In the genomic region with DNA sequence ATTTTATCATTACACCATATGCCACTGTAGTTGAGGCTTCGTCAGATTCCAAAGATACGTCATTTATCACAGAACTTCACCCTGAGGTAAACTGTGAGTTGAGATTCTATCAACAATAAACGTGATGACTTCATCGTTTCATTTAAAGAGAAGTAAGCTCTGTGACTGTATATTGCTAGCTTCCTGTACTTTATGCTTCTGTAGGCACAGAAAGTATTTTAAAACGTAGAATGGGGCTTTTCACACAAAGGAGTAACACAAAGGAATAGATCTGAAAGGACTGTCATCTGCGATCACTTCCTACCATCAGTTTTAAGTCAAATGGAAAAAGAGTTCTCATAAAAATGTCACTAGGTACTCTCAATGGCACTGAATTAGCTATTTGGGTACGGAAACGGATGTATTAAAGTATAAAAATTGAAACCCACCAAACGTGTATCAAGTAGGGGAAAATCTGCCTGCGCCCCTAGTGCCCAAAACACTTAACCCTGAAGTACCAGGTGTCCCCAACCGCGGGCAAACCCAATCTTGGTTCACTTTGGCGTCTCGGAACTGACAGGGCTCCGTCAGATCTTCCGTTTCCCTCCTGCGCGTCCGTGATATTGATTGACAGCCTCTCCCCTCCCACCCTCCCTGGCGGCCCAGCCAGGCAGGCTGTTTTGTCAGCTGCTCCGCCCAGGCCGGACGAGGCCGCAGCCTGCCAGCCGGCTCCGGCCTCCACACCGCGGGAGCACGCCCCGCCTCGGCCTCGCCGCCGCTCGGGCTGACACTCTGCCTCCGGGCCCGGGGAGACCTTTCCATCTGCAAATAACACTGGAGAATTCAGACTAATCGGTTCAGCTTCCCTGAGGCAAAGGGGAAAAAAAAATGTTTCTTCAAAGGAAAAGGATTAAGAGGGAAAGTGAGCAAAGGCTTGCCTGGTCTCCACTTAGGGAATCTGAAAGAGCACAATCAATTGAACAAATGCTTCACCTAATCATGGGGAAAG, we compare ENCODE assay signal across 8 cellular contexts.
A peak's percentile ranks its signal among the peaks of the same experiment; 100 is the strongest.
DNase-seq lines count a peak whose midpoint lies in the region; ATAC-seq and TF ChIP-seq lines count a peak whose summit lies in the region.

No MANE protein-coding gene starts in this region.

- no peak overlapping the region for H2BK15ac ChIP-seq in neuronal stem cell (ENCODE audit: low read length)

- H3K14ac ChIP-seq in neuronal stem cell (ENCODE audit: low read length), result no peak overlapping the region

- peaks cover 10% of the 10 kb centered on the region for H3K27me3 Mint-ChIP-seq in type B pancreatic cell

- H3K23ac ChIP-seq in neuronal stem cell (ENCODE audit: low read depth, low read length, poor library complexity), result peak overlapping the region; percentile 76

- no peaks in the 10 kb centered on the region for H3K36me3 Mint-ChIP-seq in type B pancreatic cell

- no peak overlapping the region for H2BK5ac ChIP-seq in neuronal stem cell (ENCODE audit: low read length)

- no peak overlapping the region for H2BK120ac ChIP-seq in neuronal stem cell (ENCODE audit: low read depth, low read length)

- WGBS in neuronal stem cell (ENCODE audit: extremely low coverage in 2 of 2, insufficient read length in 2 of 2, insufficient replicate concordance in 1 of 2), 2 donors, result no CpG with 5 or more reads among the region's 38 CpGs

- H4K8ac ChIP-seq in neuronal stem cell (ENCODE audit: low read depth, low read length), result no peak overlapping the region

- peak overlapping the region; percentile 85 for H3K4me3 Mint-ChIP-seq in type B pancreatic cell

- H2BK12ac ChIP-seq in neuronal stem cell (ENCODE audit: low read length), result no peak overlapping the region

- peak overlapping the region; percentile 62 for H3K27ac ChIP-seq in neuronal stem cell (replicated peaks; ENCODE audit: low read length)

- no peaks in the 10 kb centered on the region for H3K9me3 Mint-ChIP-seq in type B pancreatic cell

- H3K4me1 Mint-ChIP-seq in type B pancreatic cell (ENCODE audit: unreplicated experiment), result peaks cover 34% of the 10 kb centered on the region

- H3K36me3 ChIP-seq in neuronal stem cell (replicated peaks in 1 of 2; ENCODE audit: control insufficient read depth in 2 of 2, insufficient read depth in 2 of 2, low read length in 2 of 2), result no peaks in the 10 kb centered on the region

- DNase-seq in COLO829 (ENCODE audit: low spot score) (peak; percentile 63), OCI-M2 (lab: John Stamatoyannopoulos, UW; ENCODE audit: unreplicated experiment) (peak; percentile 47), germinal center (ENCODE audit: low spot score) (peak; percentile 78), neuronal stem cell (ENCODE audit: low spot score) (peak; percentile 74), type B pancreatic cell (ENCODE audit: extremely low spot score, unreplicated experiment) (peak; percentile 72)
- peak; percentile 1 for DNase-seq in activated T-helper 9 cell treated with anti-CD3 and anti-CD28 coated beads, Interleukin-2, amount 50 U/mL, for 16 hours (ENCODE audit: low read depth)

- peak overlapping the region; percentile 46 to 59 for H3K4me3 ChIP-seq in neuronal stem cell (ENCODE audit: low read length in 2 of 2)

- no peak overlapping the region for H3K18ac ChIP-seq in neuronal stem cell (ENCODE audit: low read length)

- H3K4me2 ChIP-seq in neuronal stem cell (ENCODE audit: insufficient read depth, low read length, poor library complexity, severe bottlenecking), result peak overlapping the region; percentile 56

- no peak overlapping the region for H3K9ac ChIP-seq in neuronal stem cell (ENCODE audit: low read depth, low read length, poor library complexity)

- peaks cover 0 to 37% (median 0%) of the 10 kb centered on the region in 3 experiments for H3K27me3 ChIP-seq in neuronal stem cell (ENCODE audit: control insufficient read depth in 3 of 3, insufficient read depth in 3 of 3, low read depth in 1 of 3, low read length in 3 of 3)

- peak overlapping the region; percentile 78 for H3K27ac Mint-ChIP-seq in type B pancreatic cell

- H3K4me1 ChIP-seq in neuronal stem cell (ENCODE audit: control insufficient read depth in 2 of 2, insufficient read depth in 1 of 2, low read depth in 1 of 2, low read length in 2 of 2), result peaks cover 0 to 5% of the 10 kb centered on the region in 2 donors

- H3K4ac ChIP-seq in neuronal stem cell (ENCODE audit: low read length), result no peak overlapping the region

- no peaks in the 10 kb centered on the region for H3K9me3 ChIP-seq in neuronal stem cell (replicated peaks in 1 of 2; ENCODE audit: control insufficient read depth in 2 of 2, insufficient read depth in 1 of 2, low read depth in 1 of 2, low read length in 2 of 2)

- no peak overlapping the region for H2AK5ac ChIP-seq in neuronal stem cell (ENCODE audit: low read depth, low read length)

- H3K79me1 ChIP-seq in neuronal stem cell (ENCODE audit: low read depth, low read length), result no peaks in the 10 kb centered on the region

- H4K91ac ChIP-seq in neuronal stem cell (ENCODE audit: low read depth, low read length, poor library complexity), result no peak overlapping the region

- H2AFZ ChIP-seq in neuronal stem cell (ENCODE audit: low read length), result peak overlapping the region; percentile 89

- peak; percentile 49 for TF ChIP-seq CTCF in type B pancreatic cell (conservative IDR thresholded peaks at IDR 0.05)

- ATAC-seq in GM19452 (IDR thresholded peaks at IDR 0.05; ENCODE audit: unreplicated experiment) (peak; percentile 99), HG03558 (IDR thresholded peaks at IDR 0.05; ENCODE audit: extremely low read depth, unreplicated experiment) (peak; percentile 98)

Comparison
In these comparisons a context has a peak if more than half of its experiments do, and no peak if none do; other contexts are left out.
1. Peak in every context shown above with its lines: DNase-seq, ATAC-seq, H3K4me3 ChIP-seq and H3K27ac ChIP-seq.
2. DNase-seq: peak in every context shown above with its lines; median percentile 78 in germinal center; 74 in neuronal stem cell; 72 in type B pancreatic cell; 63 in COLO829; 47 in OCI-M2; 1 in activated T-helper 9 cell treated with anti-CD3 and anti-CD28 coated beads, Interleukin-2, amount 50 U/mL, for 16 hours.